In genomic region chr13:49586717-49587116, GRCh38 we compare ENCODE assay signal across 14 cellular contexts. TPM values are rescaled to one million over a fixed set of nuclear protein-coding genes. Genes with fewer than 3 reads are reported as not detected.
DNase-seq lines count a peak whose midpoint lies in the region; ATAC-seq and TF ChIP-seq lines count a peak whose summit lies in the region.
"Had no signal": no experiment of that assay in that cellular context is flagged by ENCODE, and none has a peak within 500 bp of the region (broad histone marks: within the 10 kb centered on the region; RNA-seq: fewer than 3 reads in every experiment).

No MANE protein-coding gene starts in this region.

- H3K4ac ChIP-seq in mesenchymal stem cell (ENCODE audit: low read depth in 1 of 2, low read length in 2 of 2), result no peak overlapping the region

- H4K8ac ChIP-seq in mesenchymal stem cell (ENCODE audit: low read length), result no peak overlapping the region

- peaks cover 15% of the 10 kb centered on the region; the same call in 2 of the 3 replicates for H3K4me1 Mint-ChIP-seq in GM23338

- peaks cover 19% of the 10 kb centered on the region for H3K79me1 ChIP-seq in mesenchymal stem cell (replicated peaks; ENCODE audit: low read length, poor library complexity, severe bottlenecking)

- H3K27me3 ChIP-seq in ACC112 (ENCODE audit: insufficient read depth, low read length) (no peaks in the 10 kb centered on the region), GM23338 (ENCODE audit: insufficient read depth) (peaks cover 9% of the 10 kb centered on the region; the same call in 1 of the 2 replicates), mesenchymal stem cell (ENCODE audit: control insufficient read depth in 1 of 2, insufficient read depth in 1 of 2, low read length in 2 of 2) (no peaks in the 10 kb centered on the region)

- H3K79me2 ChIP-seq in ACC112 (ENCODE audit: control insufficient read depth, insufficient read depth, low read length, unreplicated experiment) (peaks cover 21% of the 10 kb centered on the region), GM23338 (replicated peaks; ENCODE audit: insufficient read depth) (peaks cover 29% of the 10 kb centered on the region)

- H2AK5ac ChIP-seq in mesenchymal stem cell (ENCODE audit: low read length, severe bottlenecking), result no peak overlapping the region

- no peaks in the 10 kb centered on the region for H3K9me3 ChIP-seq in mesenchymal stem cell (ENCODE audit: control insufficient read depth, low read length)

- H4K20me1 ChIP-seq in GM23338 (replicated peaks; ENCODE audit: insufficient read depth), result no peaks in the 10 kb centered on the region; the same call in 1 of the 2 replicates

- H3F3A ChIP-seq in GM23338 (replicated peaks; ENCODE audit: low read depth), result 0 out of 2 replicates have a peak, but pooled peaks cover 4% of the 10 kb centered on the region

- no peak overlapping the region for H4K91ac ChIP-seq in mesenchymal stem cell (ENCODE audit: low read length)

- H2AFZ ChIP-seq in ACC112 (ENCODE audit: low read length, unreplicated experiment) (peak overlapping the region; percentile 67), GM23338 (peak overlapping the region; percentile 100), mesenchymal stem cell (ENCODE audit: low read depth, low read length) (no peak overlapping the region)

- peak overlapping the region; percentile 4 for H3K9ac ChIP-seq in mesenchymal stem cell (ENCODE audit: low read length)

- H3K14ac ChIP-seq in mesenchymal stem cell (ENCODE audit: low read length in 2 of 2), result no peak overlapping the region

- no peak overlapping the region for H2BK5ac ChIP-seq in mesenchymal stem cell (ENCODE audit: low read depth, low read length, poor library complexity, severe bottlenecking)

- H3K36me3 ChIP-seq in ACC112 (ENCODE audit: insufficient read depth, low read length) (no peaks in the 10 kb centered on the region), GM23338 (ENCODE audit: insufficient read depth) (no peaks in the 10 kb centered on the region), mesenchymal stem cell (ENCODE audit: control insufficient read depth in 1 of 2, insufficient read depth in 2 of 2, low read depth in 1 of 2, low read length in 2 of 2) (peaks cover 2 to 6% of the 10 kb centered on the region in 2 experiments)

- 0 out of 3 replicates have a peak, but pooled peaks cover 1% of the 10 kb centered on the region for H3K36me3 Mint-ChIP-seq in GM23338 (ENCODE audit: low read depth)

- DNase-seq in GM23338 (ENCODE audit: low spot score) (no peak), amniotic epithelial cell (ENCODE audit: low read depth) (peak; percentile 63), mesenchymal stem cell (peak; percentile 31), SIG-M5 treated with dmso at 0.1 percent for 504 hours (lab: John Stamatoyannopoulos, UW; ENCODE audit: unreplicated experiment) (no peak), foreskin melanocyte (no peak), islet precursor cell (no peak)
- DNase-seq: activated CD8-positive, alpha-beta memory T cell treated with anti-CD3 and anti-CD28 coated beads, Interleukin-2, amount 50 U/mL, for 48 hours; NCI-H1417 treated with DMSO at 0.1 percent for 48 hours; occipital lobe; stimulated activated naive CD4-positive, alpha-beta T cell had no signal

- no peak overlapping the region for H3K23ac ChIP-seq in mesenchymal stem cell (ENCODE audit: low read length in 2 of 2)

- H2BK120ac ChIP-seq in mesenchymal stem cell (ENCODE audit: low read depth, low read length), result no peak overlapping the region

- 93% methylated on average over 3 of the region's 3 CpGs for WGBS in mesenchymal stem cell

- ATAC-seq in GM23338 (no peak), HG02840 (IDR thresholded peaks at IDR 0.05; ENCODE audit: low FRiP score, unreplicated experiment) (no peak)

- H3K27me3 Mint-ChIP-seq in GM23338 (ENCODE audit: insufficient read depth, low read depth, poor library complexity), result peaks cover 3% of the 10 kb centered on the region

- H3K4me3 ChIP-seq in ACC112 (ENCODE audit: low read depth, low read length), result peak overlapping the region; percentile 10; the same call in 1 of the 2 replicates
- peak overlapping the region; percentile 88 for H3K4me3 ChIP-seq in GM23338
- H3K4me3 ChIP-seq in mesenchymal stem cell (ENCODE audit: insufficient read depth in 1 of 2, low read depth in 1 of 2, low read length in 2 of 2), result no peak overlapping the region

- H3K9me2 ChIP-seq in GM23338 (ENCODE audit: insufficient read depth), result no peaks in the 10 kb centered on the region

- peak overlapping the region; percentile 86 for H3K4me3 Mint-ChIP-seq in GM23338

- peaks cover 11% of the 10 kb centered on the region for H3K9me3 Mint-ChIP-seq in GM23338

- no peak for TF ChIP-seq CTCF in GM23338 (conservative IDR thresholded peaks at IDR 0.05; ENCODE audit: low read depth in 2 of 2)

- H2BK12ac ChIP-seq in mesenchymal stem cell (ENCODE audit: low read length in 2 of 2), result no peak overlapping the region

- no peak overlapping the region for H2BK15ac ChIP-seq in mesenchymal stem cell (ENCODE audit: low read depth, poor library complexity, severe bottlenecking)

- H3K4me2 ChIP-seq in GM23338 (peak overlapping the region; percentile 94), mesenchymal stem cell (ENCODE audit: low read length, poor library complexity, severe bottlenecking) (no peak overlapping the region)

- no peak overlapping the region for H3K18ac ChIP-seq in mesenchymal stem cell (ENCODE audit: low read depth in 1 of 2, low read length in 2 of 2)

- no peak overlapping the region for H3K27ac Mint-ChIP-seq in GM23338

- H3K27ac ChIP-seq in ACC112 (ENCODE audit: low read depth, low read length) (peak overlapping the region; percentile 58), GM23338 (ENCODE audit: low read depth) (0 out of 2 replicates have a peak overlapping the region, but pooled peaks have one; percentile 98), mesenchymal stem cell (ENCODE audit: low read length, poor library complexity, severe bottlenecking) (no peak overlapping the region)

- H3K4me1 ChIP-seq in ACC112 (ENCODE audit: control insufficient read depth, insufficient read depth, low read length, unreplicated experiment) (peaks cover 26% of the 10 kb centered on the region), GM23338 (ENCODE audit: insufficient read depth) (peaks cover 18% of the 10 kb centered on the region), mesenchymal stem cell (ENCODE audit: control insufficient read depth, insufficient read depth, low read depth, low read length) (peaks cover 5% of the 10 kb centered on the region)

TF ChIP-seq in GM23338, 12 proteins besides CTCF, POLR2A, EP300 and RAD21 (continues in another document):
- TF ChIP-seq EZH2phosphoT487 (IDR thresholded peaks at IDR 0.05; ENCODE audit: unreplicated experiment), result no peak
- no peak for TF ChIP-seq CREB1 (CRISPR knock-in tag; IDR thresholded peaks at IDR 0.05; ENCODE audit: low read depth)

RNA-seq across cellular contexts. Expression of gene RCBTB1, which starts 1.4 kb away (rescaled TPM):
- 33.5 and 33.9 TPM in 2 replicates for total RNA-seq in GM23338 (2014; rRNA removed; shearing (Covaris generic))
- polyA plus RNA-seq in GM23338 (2016; fragmentation: Nextera tagmentation; extraction: Ambion mirVana), result 10.8 and 11.2 TPM in 2 replicates
- 13.2 TPM for polyA plus RNA-seq in mesenchymal stem cell (2013, experiment 1 of 2)
- polyA plus RNA-seq in mesenchymal stem cell (2013, experiment 2 of 2), result 14.0 TPM

RNA-seq across cellular contexts. Expression of gene ARL11, which starts 41.6 kb away (rescaled TPM):
- total RNA-seq in GM23338 (2014; rRNA removed; shearing (Covaris generic)), result 0.52 and 1.2 TPM in 2 replicates
- polyA plus RNA-seq in GM23338 (2016; fragmentation: Nextera tagmentation; extraction: Ambion mirVana), result 0.32 and 0.61 TPM in 2 replicates
- polyA plus RNA-seq in mesenchymal stem cell (2013, experiment 1 of 2), result 0.01 TPM
- 0.01 TPM for polyA plus RNA-seq in mesenchymal stem cell (2013, experiment 2 of 2)
- total RNA-seq: HT1080, kidney epithelial cell had no signal

Comparison
In these comparisons a context has a peak if more than half of its experiments do, and no peak if none do; other contexts are left out.
1. H3K4me3 ChIP-seq: peak in ACC112 (single experiment) and GM23338 (single experiment); none in mesenchymal stem cell (0 of 2).
2. DNase-seq: peak in amniotic epithelial cell (single experiment) and mesenchymal stem cell (single experiment); none in GM23338 (single experiment), SIG-M5 treated with dmso at 0.1 percent for 504 hours (single experiment), foreskin melanocyte (single experiment) and islet precursor cell (single experiment).